8 cellular contexts compared by ENCODE assay signal in genomic region chr2:55279140-55279846, GRCh38. TPM values are rescaled to one million over a fixed set of nuclear protein-coding genes. Genes with fewer than 3 reads are reported as not detected.
A peak's percentile ranks its signal among the peaks of the same experiment; 100 is the strongest.
DNase-seq lines count a peak whose midpoint lies in the region; ATAC-seq and TF ChIP-seq lines count a peak whose summit lies in the region.
"Not testable (repeated sequence)": the region's sequence is repeated elsewhere in the genome, so short reads cannot be mapped to it uniquely, and the experiment has no call there.

No MANE protein-coding gene starts in this region.

- TF ChIP-seq CTCF in WTC11 (IDR thresholded peaks at IDR 0.05); endothelial cell (IDR thresholded peaks at IDR 0.05; ENCODE audit: unreplicated experiment); neural crest cell (conservative IDR thresholded peaks at IDR 0.05); smooth muscle cell (IDR thresholded peaks at IDR 0.05; ENCODE audit: borderline replicate concordance, insufficient read depth, poor library complexity, severe bottlenecking): not testable (repeated sequence)

- H3K79me2 ChIP-seq in smooth muscle cell (ENCODE audit: low read depth): not testable (repeated sequence)

- peak overlapping the region; percentile 81 for H3K9ac ChIP-seq in HUES48 (ENCODE audit: low read depth, low read length)
- H3K9ac ChIP-seq in iPS-20b (ENCODE audit: low read depth, low read length): peak overlapping the region; percentile 87
- not testable (repeated sequence) for H3K9ac ChIP-seq in smooth muscle cell (ENCODE audit: low read depth)

- DNase-seq in DMS79 (lab: John Stamatoyannopoulos, UW) (peak; percentile 47), NCI-H2227 (lab: John Stamatoyannopoulos, UW; ENCODE audit: unreplicated experiment) (peak; percentile 40), WTC11 (ENCODE audit: low spot score) (peak; percentile 31)
- DNase-seq in endothelial cell (ENCODE audit: low spot score); neural crest cell (ENCODE audit: low read depth, low spot score); smooth muscle cell (lab: John Stamatoyannopoulos, UW; ENCODE audit: unreplicated experiment): not testable (repeated sequence)

- not testable (repeated sequence) for H3K27me3 ChIP-seq in HUES48 (ENCODE audit: control insufficient read depth, insufficient read depth, low read length); iPS-20b (ENCODE audit: insufficient read depth, low read length); smooth muscle cell (ENCODE audit: low read depth)

- H3K4me1 ChIP-seq in HUES48 (ENCODE audit: control insufficient read depth, insufficient read depth, low read length): peaks cover 42% of the 10 kb centered on the region
- peaks cover 23% of the 10 kb centered on the region for H3K4me1 ChIP-seq in iPS-20b (ENCODE audit: insufficient read depth, low read length)
- H3K4me1 ChIP-seq in smooth muscle cell (ENCODE audit: low read depth): peaks cover 14% of the 10 kb centered on the region

- H3K4me1 Mint-ChIP-seq in WTC11: peaks cover 40% of the 10 kb centered on the region
- peaks cover 26% of the 10 kb centered on the region for H3K4me1 Mint-ChIP-seq in endothelial cell (ENCODE audit: unreplicated experiment)
- peaks cover 33% of the 10 kb centered on the region for H3K4me1 Mint-ChIP-seq in neural crest cell

- not testable (repeated sequence) for H3K9me3 ChIP-seq in HUES48 (ENCODE audit: control insufficient read depth, insufficient read depth, low read length); iPS-20b (ENCODE audit: insufficient read depth, low read depth, low read length); smooth muscle cell (replicated peaks; ENCODE audit: low read depth)

- not testable (repeated sequence) for H3K36me3 Mint-ChIP-seq in WTC11; endothelial cell (ENCODE audit: low read depth, unreplicated experiment); neural crest cell (ENCODE audit: low read depth)

- CTCF ChIA-PET in WTC11 (lab: Charles Lee): not testable (repeated sequence)

- H3K4me3 ChIP-seq in HUES48 (ENCODE audit: low read depth, low read length) (peak overlapping the region; percentile 47), iPS-20b (ENCODE audit: low read length) (peak overlapping the region; percentile 53), smooth muscle cell (peak overlapping the region; percentile 21)

- H3K27me3 Mint-ChIP-seq in WTC11 (ENCODE audit: low read depth); endothelial cell (ENCODE audit: unreplicated experiment): not testable (repeated sequence)
- peaks cover 17% of the 10 kb centered on the region for H3K27me3 Mint-ChIP-seq in neural crest cell (ENCODE audit: low read depth)

- POLR2A ChIA-PET in WTC11 (lab: Charles Lee): not testable (repeated sequence)

- H2AFZ ChIP-seq in smooth muscle cell (ENCODE audit: low read depth): peak overlapping the region; percentile 39

- peak overlapping the region; percentile 75 for H3K4me2 ChIP-seq in smooth muscle cell

- H3F3A ChIP-seq in smooth muscle cell (ENCODE audit: low read depth): not testable (repeated sequence)

- H3K4me3 Mint-ChIP-seq in WTC11 (peak overlapping the region; percentile 57), endothelial cell (ENCODE audit: unreplicated experiment) (peak overlapping the region; percentile 2), neural crest cell (peak overlapping the region; percentile 38)

- H3K27ac Mint-ChIP-seq in WTC11 (peak overlapping the region; percentile 98), endothelial cell (ENCODE audit: unreplicated experiment) (peak overlapping the region; percentile 15)
- H3K27ac Mint-ChIP-seq in neural crest cell (ENCODE audit: unreplicated experiment): not testable (repeated sequence)

- H3K27ac ChIP-seq in HUES48 (ENCODE audit: low read depth, low read length) (peak overlapping the region; percentile 94), iPS-20b (ENCODE audit: low read length) (peak overlapping the region; percentile 83)
- H3K27ac ChIP-seq in smooth muscle cell (ENCODE audit: low read depth): not testable (repeated sequence)

- H3K36me3 ChIP-seq in HUES48 (ENCODE audit: control insufficient read depth, insufficient read depth, low read length); iPS-20b (ENCODE audit: insufficient read depth, low read depth, low read length); smooth muscle cell (ENCODE audit: low read depth): not testable (repeated sequence)

- WGBS in smooth muscle cell (ENCODE audit: low lambda C conversion rate): 8% methylated on average over 10 of the region's 10 CpGs

- ATAC-seq in WTC11: not testable (repeated sequence)

- H3K9me3 Mint-ChIP-seq in WTC11; endothelial cell (ENCODE audit: unreplicated experiment); neural crest cell: not testable (repeated sequence)

- not testable (repeated sequence) for H4K20me1 ChIP-seq in smooth muscle cell (ENCODE audit: low read depth)

RNA-seq across cellular contexts. Expression of gene MTIF2, which starts 10.3 kb away (rescaled TPM):
- total RNA-seq in WTC11 (2021) (38.9 to 43.9 TPM (median 39.8 TPM) in 3 replicates), endothelial cell (ENCODE audit: unreplicated experiment) (22.9 TPM), neural crest cell (30.4 and 32.9 TPM in 2 replicates), smooth muscle cell (22.7 and 27.9 TPM in 2 replicates)
- 11.6 and 16.5 TPM in 2 replicates for polyA plus RNA-seq in smooth muscle cell

RNA-seq across cellular contexts. Expression of gene RPS27A, which starts 46.8 kb away (rescaled TPM):
- total RNA-seq in WTC11 (2021) (1,384 to 1,430 TPM (median 1,424 TPM) in 3 replicates), endothelial cell (ENCODE audit: unreplicated experiment) (1,292 TPM), neural crest cell (901 and 948 TPM in 2 replicates), smooth muscle cell (2,119 and 2,208 TPM in 2 replicates)
- 733 and 774 TPM in 2 replicates for polyA plus RNA-seq in smooth muscle cell

RNA-seq across cellular contexts. Expression of gene CLHC1, which starts 47.2 kb away (rescaled TPM):
- total RNA-seq in WTC11 (2021) (6.9 to 7.5 TPM (median 7.2 TPM) in 3 replicates), endothelial cell (ENCODE audit: unreplicated experiment) (20.2 TPM), neural crest cell (22.5 and 23.0 TPM in 2 replicates), smooth muscle cell (14.4 and 17.1 TPM in 2 replicates)
- 10.0 and 11.2 TPM in 2 replicates for polyA plus RNA-seq in smooth muscle cell

Comparison
In these comparisons a context has a peak if more than half of its experiments do, and no peak if none do; other contexts are left out.
1. H3K4me3 Mint-ChIP-seq: peak in every context shown above with its lines; median percentile 57 in WTC11; 38 in neural crest cell; 2 in endothelial cell.